ENCODE assay signal across 8 cellular contexts in genomic region chr5:75512383-75513074, GRCh38. TPM values are rescaled to one million over a fixed set of nuclear protein-coding genes. Genes with fewer than 3 reads are reported as not detected.
DNase-seq lines count a peak whose midpoint lies in the region; ATAC-seq and TF ChIP-seq lines count a peak whose summit lies in the region.

No MANE protein-coding gene starts in this region.

- ATAC-seq in GM19395 (IDR thresholded peaks at IDR 0.05; ENCODE audit: unreplicated experiment) (no peak), GM19452 (IDR thresholded peaks at IDR 0.05; ENCODE audit: unreplicated experiment) (no peak)

- peaks cover 44% of the 10 kb centered on the region for H3K4me1 Mint-ChIP-seq in activated naive CD8-positive, alpha-beta T cell treated with anti-CD3 and anti-CD28 coated beads for 36 hours

- H3K4me1 ChIP-seq in liver (ENCODE audit: control insufficient read depth in 4 of 4, insufficient read depth in 4 of 4, low read length in 3 of 4) (peaks cover 5 to 33% (median 18%) of the 10 kb centered on the region in 4 donors), uterus (peaks cover 0 to 5% of the 10 kb centered on the region in 2 donors)

- peak overlapping the region; percentile 26 to 82 for H3K9ac ChIP-seq in liver (ENCODE audit: low read depth in 1 of 2, low read length in 2 of 2)

- WGBS in liver: 74% methylated on average over 16 of the region's 16 CpGs

- no peak for TF ChIP-seq RAD21 in liver (IDR thresholded peaks at IDR 0.05)

- DNase-seq in AG10803 (ENCODE audit: low read depth) (peak; percentile 21), HFF-Myc (ENCODE audit: extremely low read depth, low read depth) (no peak), uterus (no peak)
- DNase-seq in activated naive CD8-positive, alpha-beta T cell treated with anti-CD3 and anti-CD28 coated beads for 36 hours: no peak
- DNase-seq in stimulated activated CD8-positive, alpha-beta memory T cell treated with anti-CD3 and anti-CD28 coated beads, Interleukin-4, amount 100 ng/mL, for 48 hours: no peak

- TF ChIP-seq CTCF in AG10803 (conservative IDR thresholded peaks at IDR 0.05; ENCODE audit: low read length): no peak
- no peak for TF ChIP-seq CTCF in HFF-Myc (IDR thresholded peaks at IDR 0.05; ENCODE audit: low read depth, low read length, missing control alignments)
- no peak for TF ChIP-seq CTCF in liver (IDR thresholded peaks at IDR 0.05; ENCODE audit: low read depth, low read length, missing input control)
- TF ChIP-seq CTCF in uterus (IDR thresholded peaks at IDR 0.05): no peak

- no peaks in the 10 kb centered on the region for H3K27me3 Mint-ChIP-seq in activated naive CD8-positive, alpha-beta T cell treated with anti-CD3 and anti-CD28 coated beads for 36 hours

- H3K27me3 ChIP-seq in liver (ENCODE audit: control insufficient read depth in 4 of 4, insufficient read depth in 4 of 4, low read length in 3 of 4): no peaks in the 10 kb centered on the region
- H3K27me3 ChIP-seq in uterus: no peaks in the 10 kb centered on the region

- intact Hi-C loops in uterus (cut with DNase I; ENCODE audit: low total_unique reads): no loop called here

- H3K4me3 ChIP-seq in AG10803 (ENCODE audit: low read length) (peak overlapping the region; percentile 82), HFF-Myc (replicated peaks; ENCODE audit: low read depth, low read length) (peak overlapping the region; percentile 72), liver (ENCODE audit: low read depth in 1 of 3, low read length in 3 of 3) (peak overlapping the region; percentile 70 to 93 (median 82)), uterus (peak overlapping the region; percentile 74 to 88)

- H3K27ac Mint-ChIP-seq in activated naive CD8-positive, alpha-beta T cell treated with anti-CD3 and anti-CD28 coated beads for 36 hours: peak overlapping the region; percentile 94

- no peaks in the 10 kb centered on the region for H3K36me3 ChIP-seq in liver (ENCODE audit: control insufficient read depth in 4 of 4, insufficient read depth in 3 of 4, low read depth in 1 of 4, low read length in 3 of 4)
- H3K36me3 ChIP-seq in uterus: no peaks in the 10 kb centered on the region

- TF ChIP-seq POLR2A in uterus (IDR thresholded peaks at IDR 0.05): no peak

- peak overlapping the region; percentile 97 for H3K4me3 Mint-ChIP-seq in activated naive CD8-positive, alpha-beta T cell treated with anti-CD3 and anti-CD28 coated beads for 36 hours

- H3K36me3 Mint-ChIP-seq in activated naive CD8-positive, alpha-beta T cell treated with anti-CD3 and anti-CD28 coated beads for 36 hours: peaks cover 21% of the 10 kb centered on the region

- H3K27ac ChIP-seq in liver (ENCODE audit: low read depth in 1 of 2, low read length in 2 of 2): peak overlapping the region; percentile 51 to 71
- H3K27ac ChIP-seq in uterus: peak overlapping the region; percentile 89 to 96

- H3K9me3 ChIP-seq in liver (ENCODE audit: control insufficient read depth in 4 of 4, low read length in 3 of 4) (no peaks in the 10 kb centered on the region), uterus (no peaks in the 10 kb centered on the region)

- no peaks in the 10 kb centered on the region for H3K9me3 Mint-ChIP-seq in activated naive CD8-positive, alpha-beta T cell treated with anti-CD3 and anti-CD28 coated beads for 36 hours

TF ChIP-seq in liver, 16 proteins besides CTCF, POLR2A, EP300 and RAD21:
- TF ChIP-seq RXRA (IDR thresholded peaks at IDR 0.05) (no peak), FOXA2 (IDR thresholded peaks at IDR 0.05) (no peak)
TF ChIP-seq in liver: peak in this region for 0.

RNA-seq across cellular contexts. Expression of gene POLK, which starts 0.8 kb away (rescaled TPM):
- total RNA-seq in activated naive CD8-positive, alpha-beta T cell treated with anti-CD3 and anti-CD28 coated beads for 36 hours: 10 to 100 TPM; 25.2 to 28.6 TPM
- total RNA-seq in liver (10 to 100 TPM; 12.1 to 20.6 TPM), uterus (10 to 100 TPM; 27.9 to 81.6 (median 58.2) TPM)
- 1 to 10 TPM; 3.7 to 7.6 TPM for polyA plus RNA-seq in liver

RNA-seq across cellular contexts. Expression of gene CERT1, which starts 1.1 kb away (rescaled TPM):
- 10 to 100 TPM; 23.3 to 24.2 TPM for total RNA-seq in activated naive CD8-positive, alpha-beta T cell treated with anti-CD3 and anti-CD28 coated beads for 36 hours
- total RNA-seq in liver (10 to 100 TPM; 20.5 to 25.1 TPM), uterus (10 to 100 TPM; 36.9 to 65.8 (median 43.0) TPM)
- polyA plus RNA-seq in liver: 10 to 100 TPM; 11.4 to 13.1 TPM
